In genomic region chr1:229669333-229669732, GRCh38 we compare ENCODE assay signal across 21 cellular contexts.
"Had no signal": no experiment of that assay in that cellular context is flagged by ENCODE, and none has a peak within 500 bp of the region (broad histone marks: within the 10 kb centered on the region; RNA-seq: fewer than 3 reads in every experiment).

No MANE protein-coding gene starts in this region.

- H3K4me1 ChIP-seq: foreskin keratinocyte, lower lobe of right lung, psoas muscle, uterus had no signal

- H3K4me3 ChIP-seq: dorsolateral prefrontal cortex, lower lobe of right lung, psoas muscle, tibial nerve, uterus had no signal

- H3K27ac ChIP-seq: dorsolateral prefrontal cortex, foreskin keratinocyte, lower lobe of right lung, psoas muscle, tibial nerve, uterus had no signal

- H3K9me3 ChIP-seq: lower lobe of right lung, psoas muscle, tibial nerve, uterus had no signal

- DNase-seq: activated B cell treated with CpG ODN at 0.5 μM for 24 hours; activated CD4-positive, alpha-beta T cell treated with anti-CD3 and anti-CD28 coated beads, Interleukin-2, amount 10 ng/mL, durations not matched to agents 24 days and 14 days; activated CD8-positive, alpha-beta memory T cell treated with anti-CD3 and anti-CD28 coated beads, Interleukin-2, amount 50 U/mL, for 4 hours; activated CD8-positive, alpha-beta T cell treated with anti-CD3 and anti-CD28 coated beads, Interleukin-2, amount 10 ng/mL, durations not matched to agents 7 days and 5 days; activated gamma-delta T cell; activated T-cell treated with anti-CD3 and anti-CD28 coated beads, Interleukin-2, amount 50 U/mL, for 48 hours; cerebellar nuclear complex; dorsolateral prefrontal cortex; endodermal cell; erythroblast; head of caudate nucleus; lower lobe of right lung; midbrain; psoas muscle; stimulated activated CD4-positive, alpha-beta T cell treated with anti-CD3 and anti-CD28 coated beads, Interleukin-15, amount 100 ng/mL, for 24 hours; stimulated activated CD4-positive, alpha-beta T cell treated with anti-CD3 and anti-CD28 coated beads, Interleukin-4, amount 100 ng/mL, for 1 hour; stimulated activated naive CD4-positive, alpha-beta T cell; substantia nigra; uterus had no signal

- H3K36me3 ChIP-seq: lower lobe of right lung, tibial nerve, uterus had no signal

- H3K27me3 ChIP-seq: dorsolateral prefrontal cortex, foreskin keratinocyte, tibial nerve, uterus had no signal
